ENCODE assay signal across 34 cellular contexts in genomic region chr5:157914389-157914788, GRCh38. TPM values are rescaled to one million over a fixed set of nuclear protein-coding genes. Genes with fewer than 3 reads are reported as not detected.
DNase-seq lines count a peak whose midpoint lies in the region; ATAC-seq, FAIRE-seq and TF ChIP-seq lines count a peak whose summit lies in the region.
"Had no signal": no experiment of that assay in that cellular context is flagged by ENCODE, and none has a peak within 500 bp of the region (broad histone marks: within the 10 kb centered on the region; RNA-seq: fewer than 3 reads in every experiment).

No MANE protein-coding gene starts in this region.

- H3K9me3 ChIP-seq in mucosa of descending colon (no peaks in the 10 kb centered on the region), thyroid gland (no peaks in the 10 kb centered on the region)
- H3K9me3 ChIP-seq: BLaER1 treated with 17β-estradiol and CSF1 and Interleukin-3, amounts not matched to agents 10 nM and 100 nM; Caco-2; esophagus muscularis mucosa; left lung had no signal

- H3K4me3 ChIP-seq in mucosa of descending colon (no peak overlapping the region), thyroid gland (replicated peaks in 1 of 3) (no peak overlapping the region)
- H3K4me3 ChIP-seq: BLaER1 treated with 17β-estradiol and CSF1 and Interleukin-3, amounts not matched to agents 10 nM and 100 nM; cardiac muscle cell; esophagus muscularis mucosa; left lung; PC-9; skin epidermis had no signal

- peaks cover 64% of the 10 kb centered on the region for H3K4me1 Mint-ChIP-seq in brain

- ATAC-seq in mucosa of descending colon (peak; percentile 44), HG02759 (IDR thresholded peaks at IDR 0.05; ENCODE audit: unreplicated experiment) (no peak)
- ATAC-seq: activated CD8-positive, alpha-beta T cell treated with anti-CD3 and anti-CD28 coated beads, Interleukin-2, amount 10 ng/mL, durations not matched to agents 7 days and 5 days; activated naive CD4-positive, alpha-beta T cell treated with anti-CD3 and anti-CD28 coated beads, Interleukin-2, amount 50 U/mL, for 72 hours; effector memory CD8-positive, alpha-beta T cell; left lung; Right ventricle myocardium inferior; SK-N-SH treated with all-trans-retinoic acid at 6 μM for 48 hours; T-helper 17 cell had no signal

- H3K4me1 ChIP-seq in mucosa of descending colon (ENCODE audit: low read depth) (peaks cover 43% of the 10 kb centered on the region), thyroid gland (peaks cover 65 to 68% of the 10 kb centered on the region in 2 donors)

- no peak for FAIRE-seq in GM19239 (lab: Jason Lieb, UNC)

- no peaks in the 10 kb centered on the region for H3K36me3 Mint-ChIP-seq in brain
- H3K36me3 Mint-ChIP-seq: activated naive CD4-positive, alpha-beta T cell treated with anti-CD3 and anti-CD28 coated beads, Interleukin-2, amount 50 U/mL, for 72 hours; naive B cell had no signal

- H3K4me3 Mint-ChIP-seq in brain: peak overlapping the region in 1 of 5 experiments; percentile 15
- H3K4me3 Mint-ChIP-seq: activated CD8-positive, alpha-beta T cell treated with anti-CD3 and anti-CD28 coated beads, Interleukin-2, amount 10 ng/mL, durations not matched to agents 7 days and 5 days; effector memory CD8-positive, alpha-beta T cell; naive B cell; T-helper 17 cell had no signal

- 74 to 90% methylated on average over 3 of the region's 3 CpGs for WGBS in thyroid gland, 2 donors

- intact Hi-C loops in mucosa of descending colon (cut with DNase I, micrococcal nuclease): no loop called here
- intact Hi-C loops in thyroid gland (cut with DNase I): no loop called here

- no peaks in the 10 kb centered on the region for H3K27me3 ChIP-seq in thyroid gland
- H3K27me3 ChIP-seq: cardiac muscle cell, esophagus muscularis mucosa, left lung had no signal

- H3K9me3 Mint-ChIP-seq in brain: no peaks in the 10 kb centered on the region
- H3K9me3 Mint-ChIP-seq: activated naive CD4-positive, alpha-beta T cell treated with anti-CD3 and anti-CD28 coated beads, Interleukin-2, amount 50 U/mL, for 72 hours; effector memory CD8-positive, alpha-beta T cell; naive B cell had no signal

- H3K27ac Mint-ChIP-seq in brain: peak overlapping the region; percentile 54 to 82 (median 77)
- H3K27ac Mint-ChIP-seq: activated CD8-positive, alpha-beta T cell treated with anti-CD3 and anti-CD28 coated beads, Interleukin-2, amount 10 ng/mL, durations not matched to agents 7 days and 5 days; activated naive CD4-positive, alpha-beta T cell treated with anti-CD3 and anti-CD28 coated beads, Interleukin-2, amount 50 U/mL, for 72 hours; effector memory CD8-positive, alpha-beta T cell; naive B cell; T-helper 17 cell had no signal

- H3K36me3 ChIP-seq in mucosa of descending colon (ENCODE audit: low read depth) (no peaks in the 10 kb centered on the region), thyroid gland (no peaks in the 10 kb centered on the region)
- H3K36me3 ChIP-seq: BLaER1 treated with 17β-estradiol and CSF1 and Interleukin-3, amounts not matched to agents 10 nM and 100 nM; cardiac muscle cell; esophagus muscularis mucosa; left lung had no signal

- TF ChIP-seq POLR2A in thyroid gland (IDR thresholded peaks at IDR 0.05): no peak

- TF ChIP-seq CTCF in brain (conservative IDR thresholded peaks at IDR 0.05): no peak
- TF ChIP-seq CTCF in mucosa of descending colon (IDR thresholded peaks at IDR 0.05): no peak
- TF ChIP-seq CTCF in thyroid gland (IDR thresholded peaks at IDR 0.05): no peak

- DNase-seq in LoVo (ENCODE audit: low spot score) (peak; percentile 46), mucosa of descending colon (no peak), thyroid gland (no peak), NCI-H526 (lab: John Stamatoyannopoulos, UW) (no peak), GM19239 (ENCODE audit: insufficient read length, low spot score) (no peak)
- DNase-seq: activated CD8-positive, alpha-beta T cell treated with anti-CD3 and anti-CD28 coated beads, Interleukin-2, amount 10 ng/mL, durations not matched to agents 7 days and 5 days; anterior cingulate cortex; Caco-2; cortex of kidney; DND-41; effector memory CD8-positive, alpha-beta T cell; foreskin melanocyte; IMR-90; left lung; mesendoderm; naive B cell; NCI-H1048; NCI-H1694 treated with DMSO at 0.1 percent for 48 hours; NCI-H2227 treated with DMSO at 0.1 percent for 48 hours; occipital lobe; PC-9; stimulated activated CD4-positive, alpha-beta T cell treated with anti-CD3 and anti-CD28 coated beads, Interleukin-1b, Interleukin-23, amount 100 ng/mL, for 48 hours; stimulated activated CD8-positive, alpha-beta memory T cell treated with anti-CD3 and anti-CD28 coated beads, Interleukin-4, amount 100 ng/mL, for 48 hours; T-helper 17 cell; trophoblast cell had no signal

- H3K27me3 Mint-ChIP-seq in brain: peaks cover 8% of the 10 kb centered on the region
- H3K27me3 Mint-ChIP-seq: naive B cell had no signal

- peak overlapping the region; percentile 87 to 97 (median 89) for H3K27ac ChIP-seq in thyroid gland
- H3K27ac ChIP-seq: BLaER1 treated with 17β-estradiol and CSF1 and Interleukin-3, amounts not matched to agents 10 nM and 100 nM; cardiac muscle cell; esophagus muscularis mucosa had no signal

RNA-seq across cellular contexts. Expression of gene CLINT1, which starts 55.4 kb away (rescaled TPM):
- polyA plus RNA-seq in brain (ENCODE audit: insufficient read depth, low read depth, low replicate concordance): 25.8 TPM
- total RNA-seq in mucosa of descending colon (100 to 1,000 TPM in 2 of 3 donors, 10 to 100 TPM in 1; 90.8 to 131 (median 127) TPM), thyroid gland (100 to 1,000 TPM; 126 to 198 (median 159) TPM)
